In the genomic region with DNA sequence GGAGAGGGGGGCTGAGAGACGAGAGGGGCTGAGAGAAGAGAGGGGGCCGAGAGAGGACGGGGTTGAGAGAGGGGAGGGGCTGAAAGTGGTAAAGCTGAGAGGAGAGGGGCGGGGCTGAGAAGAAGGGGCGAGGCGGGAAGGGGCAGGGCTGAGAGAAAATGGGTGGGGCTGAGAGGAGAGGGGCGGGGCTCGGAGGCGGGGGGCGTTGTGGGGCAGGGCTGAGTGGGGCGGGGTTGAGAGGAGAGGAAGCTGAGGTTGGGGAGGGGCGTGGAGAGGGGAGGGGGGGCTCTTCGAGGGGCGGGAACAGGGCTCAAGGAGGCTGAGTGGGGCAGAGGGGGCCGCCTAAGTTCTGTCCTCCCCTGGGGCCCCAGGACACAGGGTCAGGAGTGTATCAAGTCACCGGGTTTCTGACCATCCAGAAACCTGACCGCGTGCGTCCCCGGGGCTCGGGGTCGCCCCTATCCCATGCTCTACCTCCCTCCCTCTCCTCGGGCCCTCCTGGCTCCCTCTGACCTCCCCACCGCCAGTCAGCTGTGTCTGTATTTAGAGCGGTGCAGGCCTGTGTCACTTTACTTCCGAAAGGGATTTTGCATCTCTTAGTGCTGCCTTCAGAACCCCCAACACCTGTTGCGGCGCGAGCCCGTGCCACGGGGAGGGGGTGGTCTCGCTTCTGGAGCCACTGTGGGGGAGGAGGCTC, we compare ENCODE assay signal across 9 cellular contexts.
DNase-seq lines count a peak whose midpoint lies in the region; ATAC-seq lines count a peak whose summit lies in the region.
"Had no signal": no experiment of that assay in that cellular context is flagged by ENCODE, and none has a peak within 500 bp of the region (broad histone marks: within the 10 kb centered on the region; RNA-seq: fewer than 3 reads in every experiment).

No MANE protein-coding gene starts in this region.

- DNase-seq in NCI-H345 (lab: John Stamatoyannopoulos, UW) (peak; percentile 59), NCI-H345 treated with DMSO at 0.1 percent for 48 hours (lab: John Stamatoyannopoulos, UW; ENCODE audit: unreplicated experiment) (no peak), NOMO-1 treated with DMSO at 0.1 percent for 48 hours (lab: John Stamatoyannopoulos, UW; ENCODE audit: unreplicated experiment) (peak; percentile 64), iPS DF 6.9 (ENCODE audit: low read depth, low spot score) (no peak)
- peak; percentile 63 to 64 for DNase-seq in activated T-cell treated with anti-CD3 and anti-CD28 coated beads, Interleukin-2, amount 50 U/mL, for 48 hours
- DNase-seq in stimulated activated CD8-positive, alpha-beta memory T cell treated with anti-CD3 and anti-CD28 coated beads, Interleukin-4, amount 100 ng/mL, for 24 hours (ENCODE audit: low read depth) = peak; percentile 33

- WGBS in iPS DF 6.9 (ENCODE audit: insufficient coverage, insufficient read length) = no CpG with 5 or more reads among the region's 32 CpGs

- H3K4me1 ChIP-seq in iPS DF 6.9 (ENCODE audit: control insufficient read depth, insufficient read depth, low read length) = 0 out of 2 replicates have a peak, but pooled peaks cover 1% of the 10 kb centered on the region

- no peak overlapping the region for H3K27ac ChIP-seq in iPS DF 6.9 (ENCODE audit: low read length)
- H3K27ac ChIP-seq: C4-2B had no signal

- H3K36me3 ChIP-seq in iPS DF 6.9 (ENCODE audit: control insufficient read depth, insufficient read depth, low read length) = no peaks in the 10 kb centered on the region

- no peak for ATAC-seq in GM21367 (IDR thresholded peaks at IDR 0.05; ENCODE audit: unreplicated experiment)
- no peak for ATAC-seq in HG03280 (IDR thresholded peaks at IDR 0.05; ENCODE audit: unreplicated experiment)

- peak overlapping the region; percentile 28; the same call in 1 of the 2 replicates for H3K4me3 ChIP-seq in iPS DF 6.9 (ENCODE audit: low read length)

- H3K9me3 ChIP-seq in iPS DF 6.9 (ENCODE audit: control insufficient read depth, insufficient read depth, low read length) = no peaks in the 10 kb centered on the region

- H3K27me3 ChIP-seq in iPS DF 6.9 (ENCODE audit: control insufficient read depth, insufficient read depth, low read length) = no peaks in the 10 kb centered on the region

Comparison
In these comparisons a context has a peak if more than half of its experiments do, and no peak if none do; other contexts are left out.
1. DNase-seq: peak in NCI-H345 (single experiment), NOMO-1 treated with DMSO at 0.1 percent for 48 hours (single experiment), activated T-cell treated with anti-CD3 and anti-CD28 coated beads, Interleukin-2, amount 50 U/mL, for 48 hours (2 of 2) and stimulated activated CD8-positive, alpha-beta memory T cell treated with anti-CD3 and anti-CD28 coated beads, Interleukin-4, amount 100 ng/mL, for 24 hours (single experiment); none in NCI-H345 treated with DMSO at 0.1 percent for 48 hours (single experiment) and iPS DF 6.9 (single experiment).